In genomic region chr16:65745-66144, GRCh38 we compare ENCODE assay signal across 1 cellular context.
TF ChIP-seq lines count a peak whose summit lies in the region.

No MANE protein-coding gene starts in this region.

TF ChIP-seq in HepG2, 621 proteins besides CTCF, POLR2A, EP300 and RAD21 (continued from another document and continues in another):
- TF ChIP-seq ZNF432 (CRISPR knock-in tag; IDR thresholded peaks at IDR 0.05; ENCODE audit: borderline replicate concordance) (no peak), IRF2 (CRISPR knock-in tag; IDR thresholded peaks at IDR 0.05) (peak; percentile 38; the same call in 1 of the 2 replicates), KLF12 (CRISPR knock-in tag; IDR thresholded peaks at IDR 0.05; ENCODE audit: borderline replicate concordance) (no peak), TRAFD1 (CRISPR knock-in tag; IDR thresholded peaks at IDR 0.05; ENCODE audit: borderline replicate concordance) (peak; percentile 28; the same call in 1 of the 2 replicates), JUN (CRISPR knock-in tag; IDR thresholded peaks at IDR 0.05) (no peak), ATF5 (CRISPR knock-in tag; IDR thresholded peaks at IDR 0.05; ENCODE audit: low read depth) (no peak), HMG20B (CRISPR knock-in tag; conservative IDR thresholded peaks at IDR 0.05) (no peak), ZNF382 (CRISPR knock-in tag; IDR thresholded peaks at IDR 0.05; ENCODE audit: borderline replicate concordance) (no peak), ZNF296 (CRISPR knock-in tag; conservative IDR thresholded peaks at IDR 0.05) (no peak), THAP9 (CRISPR knock-in tag; IDR thresholded peaks at IDR 0.05; ENCODE audit: borderline replicate concordance) (0 out of 2 replicates have a peak, but pooled peaks have one; percentile 22), SALL1 (CRISPR knock-in tag; IDR thresholded peaks at IDR 0.05) (peak; percentile 71), SAP130 (CRISPR knock-in tag; IDR thresholded peaks at IDR 0.05; ENCODE audit: low read depth) (peak; percentile 56; the same call in 1 of the 2 replicates), GATAD2A (CRISPR knock-in tag; IDR thresholded peaks at IDR 0.05) (peak; percentile 47; the same call in 1 of the 2 replicates), ZFP62 (CRISPR knock-in tag; IDR thresholded peaks at IDR 0.05) (no peak), ZNF230 (CRISPR knock-in tag; IDR thresholded peaks at IDR 0.05) (no peak; the same call in 1 of the 2 replicates), NRL (CRISPR knock-in tag; IDR thresholded peaks at IDR 0.05; ENCODE audit: borderline replicate concordance) (no peak), MAX (IDR thresholded peaks at IDR 0.05) (0 out of 2 replicates have a peak, but pooled peaks have one; percentile 11), AGO2 (optimal IDR thresholded peaks at IDR 0.05; ENCODE audit: low read depth, low read length) (peak; percentile 34), SOX13 (IDR thresholded peaks at IDR 0.05) (no peak), SOX13 (CRISPR knock-in tag; conservative IDR thresholded peaks at IDR 0.05 in 1 of 2, IDR thresholded peaks at IDR 0.05 in 1 of 2) (peak in 1 of 2 experiments; percentile 21; a peak in 1 of 4 replicates), POLR2AphosphoS5 (IDR thresholded peaks at IDR 0.05; ENCODE audit: low read depth, low read length) (no peak), PBX3 (CRISPR knock-in tag; IDR thresholded peaks at IDR 0.05; ENCODE audit: borderline replicate concordance) (no peak), ATF4 (CRISPR knock-in tag; IDR thresholded peaks at IDR 0.05) (no peak), HBP1 (CRISPR knock-in tag; IDR thresholded peaks at IDR 0.05; ENCODE audit: low read depth) (no peak), ZNF878 (CRISPR knock-in tag; IDR thresholded peaks at IDR 0.05) (no peak), MAFF (IDR thresholded peaks at IDR 0.05; ENCODE audit: low read depth, low read length) (no peak), CEBPB (IDR thresholded peaks at IDR 0.05; ENCODE audit: borderline replicate concordance, low read depth, low read length) (no peak), RNF2 (conservative IDR thresholded peaks at IDR 0.05; ENCODE audit: low read depth) (no peak), PAX8 (CRISPR knock-in tag; IDR thresholded peaks at IDR 0.05; ENCODE audit: borderline replicate concordance) (no peak), ZNF263 (CRISPR knock-in tag; IDR thresholded peaks at IDR 0.05) (0 out of 2 replicates have a peak, but pooled peaks have one; percentile 23), CHCHD3 (CRISPR knock-in tag; IDR thresholded peaks at IDR 0.05) (no peak), POGZ (CRISPR knock-in tag; IDR thresholded peaks at IDR 0.05) (no peak), THAP11 (CRISPR knock-in tag; IDR thresholded peaks at IDR 0.05) (0 out of 2 replicates have a peak, but pooled peaks have one; percentile 23), SRF (IDR thresholded peaks at IDR 0.05; ENCODE audit: low read depth, low read length) (no peak), TCF7L2 (IDR thresholded peaks at IDR 0.05; ENCODE audit: low read depth, low read length) (no peak), THRA (CRISPR knock-in tag; IDR thresholded peaks at IDR 0.05; ENCODE audit: borderline replicate concordance) (no peak), KMT2A (CRISPR knock-in tag; IDR thresholded peaks at IDR 0.05) (no peak), HOXA5 (CRISPR knock-in tag; IDR thresholded peaks at IDR 0.05) (no peak), KIAA2018 (CRISPR knock-in tag; IDR thresholded peaks at IDR 0.05; ENCODE audit: borderline replicate concordance) (no peak), KDM4B (CRISPR knock-in tag; IDR thresholded peaks at IDR 0.05) (no peak), DNMT1 (CRISPR knock-in tag; IDR thresholded peaks at IDR 0.05) (0 out of 2 replicates have a peak, but pooled peaks have one; percentile 23), ELF3 (CRISPR knock-in tag; IDR thresholded peaks at IDR 0.05) (peak; percentile 53; the same call in 1 of the 2 replicates), SIX1 (CRISPR knock-in tag; IDR thresholded peaks at IDR 0.05; ENCODE audit: borderline replicate concordance) (no peak), PHB2 (IDR thresholded peaks at IDR 0.05; ENCODE audit: partially characterized antibody) (no peak), YEATS2 (CRISPR knock-in tag; IDR thresholded peaks at IDR 0.05; ENCODE audit: borderline replicate concordance) (no peak), NR2F1 (CRISPR knock-in tag; IDR thresholded peaks at IDR 0.05) (no peak), ZFP36L2 (CRISPR knock-in tag; IDR thresholded peaks at IDR 0.05) (no peak), MEIS2 (CRISPR knock-in tag; IDR thresholded peaks at IDR 0.05) (no peak), RBFOX2 (IDR thresholded peaks at IDR 0.05; ENCODE audit: low read depth, low read length) (no peak), ZNF101 (CRISPR knock-in tag; IDR thresholded peaks at IDR 0.05; ENCODE audit: borderline replicate concordance, low read depth) (no peak), GTF2F1 (IDR thresholded peaks at IDR 0.05; ENCODE audit: low read length) (no peak)
